Comparison of ENCODE assay signal across 1 cellular context in genomic region chr2:191866675-191867506, GRCh38.
A peak's percentile ranks its signal among the peaks of the same experiment; 100 is the strongest.
TF ChIP-seq lines count a peak whose summit lies in the region.

No MANE protein-coding gene starts in this region.

TF ChIP-seq in SK-N-SH, 30 proteins besides CTCF, POLR2A, EP300 and RAD21 (continued from another document):
- TF ChIP-seq IRF3 (IDR thresholded peaks at IDR 0.05; ENCODE audit: low read depth, low read length) (no peak), GABPA (IDR thresholded peaks at IDR 0.05; ENCODE audit: low read depth) (no peak), USF2 (IDR thresholded peaks at IDR 0.05; ENCODE audit: borderline replicate concordance, low read depth, low read length) (no peak), ZBTB33 (IDR thresholded peaks at IDR 0.05; ENCODE audit: borderline replicate concordance, low read depth) (no peak), SIN3A (IDR thresholded peaks at IDR 0.05; ENCODE audit: borderline replicate concordance, low read depth, low read length) (0 out of 2 replicates have a peak, but pooled peaks have one; percentile 28)
